In genomic region chr16:72922714-72923113, GRCh38 we compare ENCODE assay signal across 18 cellular contexts.
DNase-seq lines count a peak whose midpoint lies in the region; TF ChIP-seq lines count a peak whose summit lies in the region.
"Had no signal": no experiment of that assay in that cellular context is flagged by ENCODE, and none has a peak within 500 bp of the region (broad histone marks: within the 10 kb centered on the region; RNA-seq: fewer than 3 reads in every experiment).

No MANE protein-coding gene starts in this region.

- POLR2A ChIA-PET in SK-N-SH (lab: Yijun Ruan, JAX) = interaction anchor here (1.6 kb wide), 1 partner anchor 24 kb away, joined by 5 read pairs; no protein-coding TSS in a partner anchor

- no peaks in the 10 kb centered on the region for H3K36me3 ChIP-seq in SK-N-SH (replicated peaks in 1 of 2; ENCODE audit: control insufficient read depth in 1 of 2, insufficient read depth in 2 of 2, low read length in 1 of 2)
- H3K36me3 ChIP-seq: HAP-1 had no signal

- H3K27me3 ChIP-seq in SK-N-SH (ENCODE audit: insufficient read depth) (no peaks in the 10 kb centered on the region), dorsolateral prefrontal cortex (peaks cover 0 to 4% (median 0%) of the 10 kb centered on the region in 45 donors)
- H3K27me3 ChIP-seq: BLaER1 treated with 17β-estradiol and CSF1 and Interleukin-3, amounts not matched to agents 10 nM and 100 nM had no signal

- H3K4me2 ChIP-seq in SK-N-SH = no peak overlapping the region

- no peak overlapping the region for H3K9ac ChIP-seq in SK-N-SH
- H3K9ac ChIP-seq: BLaER1 treated with 17β-estradiol and CSF1 and Interleukin-3, amounts not matched to agents 10 nM and 100 nM had no signal

- intact Hi-C loops in dorsolateral prefrontal cortex (cut with DNase I) = no loop called here

- no peak for TF ChIP-seq RAD21 in SK-N-SH (IDR thresholded peaks at IDR 0.05; ENCODE audit: low read length)

- TF ChIP-seq CTCF in SK-N-SH (IDR thresholded peaks at IDR 0.05) = no peak
- no peak for TF ChIP-seq CTCF in coronary artery (IDR thresholded peaks at IDR 0.05)
- TF ChIP-seq CTCF in progenitor cell of endocrine pancreas (IDR thresholded peaks at IDR 0.05; ENCODE audit: unreplicated experiment) = no peak
- no peak for TF ChIP-seq CTCF in dorsolateral prefrontal cortex (IDR thresholded peaks at IDR 0.05 in 54 of 56, conservative IDR thresholded peaks at IDR 0.05 in 2 of 56; ENCODE audit: low read depth in 1 of 56, partially characterized antibody in 56 of 56)

- no peaks in the 10 kb centered on the region for H3K9me2 ChIP-seq in SK-N-SH

- peak overlapping the region; percentile 72 for H3K27ac Mint-ChIP-seq in T-helper 2 cell treated with Interferon-gamma antibody and Interleukin-4, amounts not matched to agents 5 μg/mL and 100 μg/mL, for 36 hours
- H3K27ac Mint-ChIP-seq in progenitor cell of endocrine pancreas = peak overlapping the region; percentile 75
- H3K27ac Mint-ChIP-seq: CD8-positive, alpha-beta memory T cell had no signal

- H3K9me3 ChIP-seq in SK-N-SH = no peaks in the 10 kb centered on the region
- H3K9me3 ChIP-seq: HAP-1 had no signal

- H2AFZ ChIP-seq in SK-N-SH (ENCODE audit: low read depth) = no peak overlapping the region

- peaks cover 5% of the 10 kb centered on the region for H3K9me3 Mint-ChIP-seq in T-helper 2 cell treated with Interferon-gamma antibody and Interleukin-4, amounts not matched to agents 5 μg/mL and 100 μg/mL, for 36 hours
- H3K9me3 Mint-ChIP-seq in progenitor cell of endocrine pancreas (ENCODE audit: low read depth) = no peaks in the 10 kb centered on the region

- no peak for DNase-seq in T-helper 2 cell treated with Interferon-gamma antibody and Interleukin-4, amounts not matched to agents 5 μg/mL and 100 μg/mL, for 36 hours (ENCODE audit: low spot score)
- DNase-seq in T-helper 2 cell (no peak), SK-N-SH (peak; percentile 63), coronary artery (ENCODE audit: low spot score) (no peak), progenitor cell of endocrine pancreas (ENCODE audit: low spot score, unreplicated experiment) (no peak), HuH-7.5 (ENCODE audit: low spot score) (no peak), dorsolateral prefrontal cortex (no peak), NCI-H128 (lab: John Stamatoyannopoulos, UW; ENCODE audit: unreplicated experiment) (no peak)
- DNase-seq: CD8-positive, alpha-beta memory T cell; GDM1; NCI-H1417; NCI-H2029; NCI-H2171; NCI-H446; NCI-H748 treated with DMSO at 0.1 percent for 48 hours; RPMI8226 had no signal

- WGBS in SK-N-SH (ENCODE audit: low lambda C conversion rate) = 56% methylated on average over 3 of the region's 3 CpGs

- H3K4me3 Mint-ChIP-seq in T-helper 2 cell treated with Interferon-gamma antibody and Interleukin-4, amounts not matched to agents 5 μg/mL and 100 μg/mL, for 36 hours = peak overlapping the region; percentile 19
- no peak overlapping the region for H3K4me3 Mint-ChIP-seq in progenitor cell of endocrine pancreas (ENCODE audit: low read depth)
- H3K4me3 Mint-ChIP-seq: CD8-positive, alpha-beta memory T cell had no signal

- peaks cover 8% of the 10 kb centered on the region for H3K36me3 Mint-ChIP-seq in T-helper 2 cell treated with Interferon-gamma antibody and Interleukin-4, amounts not matched to agents 5 μg/mL and 100 μg/mL, for 36 hours (ENCODE audit: low read depth)
- peaks cover 1% of the 10 kb centered on the region for H3K36me3 Mint-ChIP-seq in progenitor cell of endocrine pancreas (ENCODE audit: insufficient read depth)
- H3K36me3 Mint-ChIP-seq: CD8-positive, alpha-beta memory T cell had no signal

- peaks cover 14 to 36% of the 10 kb centered on the region in 2 experiments; a peak in 3 of 4 replicates for H3K4me1 ChIP-seq in SK-N-SH (ENCODE audit: control insufficient read depth in 1 of 2, insufficient read depth in 2 of 2, low read depth in 1 of 2, low read length in 1 of 2)

- TF ChIP-seq EP300 in SK-N-SH (IDR thresholded peaks at IDR 0.05; ENCODE audit: borderline replicate concordance in 1 of 2, low read depth in 1 of 2, low read length in 1 of 2) = no peak

- H3K27ac ChIP-seq in SK-N-SH (ENCODE audit: low read depth in 2 of 2, low read length in 1 of 2) (peak overlapping the region in 1 of 2 experiments; percentile 95; a peak in 2 of 4 replicates), coronary artery (peak overlapping the region; percentile 44 to 72), dorsolateral prefrontal cortex (no peak overlapping the region)
- H3K27ac ChIP-seq: BLaER1 treated with 17β-estradiol and CSF1 and Interleukin-3, amounts not matched to agents 10 nM and 100 nM had no signal

- peaks cover 85% of the 10 kb centered on the region for H3K79me2 ChIP-seq in SK-N-SH (ENCODE audit: insufficient read depth)

- H3K27me3 Mint-ChIP-seq in T-helper 2 cell treated with Interferon-gamma antibody and Interleukin-4, amounts not matched to agents 5 μg/mL and 100 μg/mL, for 36 hours (ENCODE audit: low read depth) = no peaks in the 10 kb centered on the region
- H3K27me3 Mint-ChIP-seq in progenitor cell of endocrine pancreas = no peaks in the 10 kb centered on the region

- H3F3A ChIP-seq in SK-N-SH (replicated peaks; ENCODE audit: insufficient read depth) = no peaks in the 10 kb centered on the region

- CTCF ChIA-PET in SK-N-SH (lab: Yijun Ruan, JAX) = interaction anchor here (1.3 to 4.9 kb wide), 3 partner anchors 10 to 90 kb away, joined by 3 to 19 read pairs (median 9); no protein-coding TSS in a partner anchor

- H3K4me3 ChIP-seq in SK-N-SH (ENCODE audit: low read depth in 2 of 2, low read length in 1 of 2) (no peak overlapping the region), coronary artery (peak overlapping the region; percentile 67), dorsolateral prefrontal cortex (no peak overlapping the region)
- H3K4me3 ChIP-seq: BLaER1 treated with 17β-estradiol and CSF1 and Interleukin-3, amounts not matched to agents 10 nM and 100 nM; HAP-1 had no signal

- H3K4me1 Mint-ChIP-seq in T-helper 2 cell treated with Interferon-gamma antibody and Interleukin-4, amounts not matched to agents 5 μg/mL and 100 μg/mL, for 36 hours (ENCODE audit: low read depth) = peaks cover 22% of the 10 kb centered on the region
- H3K4me1 Mint-ChIP-seq in progenitor cell of endocrine pancreas (ENCODE audit: low read depth) = peaks cover 51% of the 10 kb centered on the region

- H4K20me1 ChIP-seq in SK-N-SH (ENCODE audit: insufficient read depth) = peaks cover 6% of the 10 kb centered on the region

TF ChIP-seq in SK-N-SH, 30 proteins besides CTCF, POLR2A, EP300 and RAD21:
- no peak for TF ChIP-seq TCF12 (IDR thresholded peaks at IDR 0.05)
- peak; percentile 47 for TF ChIP-seq GATA2 (CRISPR knock-in tag; IDR thresholded peaks at IDR 0.05)

Comparison
In these comparisons a context has a peak if more than half of its experiments do, and no peak if none do; other contexts are left out.
1. H3K27ac ChIP-seq: peak in coronary artery (2 of 2); none in dorsolateral prefrontal cortex (0 of 59).